ENCODE assay signal across 23 cellular contexts in the genomic region with DNA sequence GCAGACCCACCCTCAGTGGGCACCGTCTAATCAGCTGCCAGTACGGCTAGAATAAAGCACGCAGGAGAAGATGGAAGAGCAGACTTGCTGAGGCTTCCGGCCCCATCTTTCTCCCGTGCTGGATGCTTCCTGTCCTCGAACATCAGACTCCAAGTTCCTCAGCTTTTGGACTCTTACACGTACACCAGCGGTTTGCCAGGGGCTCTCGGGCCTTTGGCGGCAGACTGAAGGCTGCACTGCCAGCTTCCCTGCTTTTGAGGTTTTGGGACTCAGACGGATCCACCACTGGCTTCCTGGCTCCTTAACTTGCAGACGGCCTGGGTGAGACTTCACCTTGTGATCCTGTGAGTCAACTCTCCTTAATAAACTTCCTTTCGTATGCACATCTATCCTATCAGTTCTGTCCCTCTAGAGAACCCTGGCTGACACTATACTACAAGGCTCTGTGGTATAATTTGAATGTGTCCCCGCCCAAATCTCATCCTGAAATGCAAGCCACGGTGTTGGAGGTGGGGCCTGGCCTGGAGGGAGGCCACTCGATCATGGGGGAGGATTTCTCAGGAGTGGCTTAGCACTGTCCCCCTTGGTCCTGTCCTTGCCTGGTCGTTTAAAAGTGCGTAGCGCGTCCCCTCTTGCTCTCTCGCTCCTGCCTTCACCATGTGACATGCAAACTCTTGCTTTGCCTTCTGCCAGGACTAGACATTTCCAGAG. TPM values are rescaled to one million over a fixed set of nuclear protein-coding genes. Genes with fewer than 3 reads are reported as not detected.
A peak's percentile ranks its signal among the peaks of the same experiment; 100 is the strongest.
DNase-seq lines count a peak whose midpoint lies in the region; ATAC-seq, FAIRE-seq and TF ChIP-seq lines count a peak whose summit lies in the region.
"Had no signal": no experiment of that assay in that cellular context is flagged by ENCODE, and none has a peak within 500 bp of the region (broad histone marks: within the 10 kb centered on the region; RNA-seq: fewer than 3 reads in every experiment).

No MANE protein-coding gene starts in this region.

- no peak for TF ChIP-seq RAD21 in K562 (CRISPR knock-in tag; conservative IDR thresholded peaks at IDR 0.05 in 1 of 2, IDR thresholded peaks at IDR 0.05 in 1 of 2)

- TF ChIP-seq EP300 in K562 (IDR thresholded peaks at IDR 0.05; ENCODE audit: low read length): no peak

- DNase-seq in HT1080 (ENCODE audit: low read depth): peak; percentile 59
- DNase-seq in K562 (ENCODE audit: extremely low read depth in 1 of 4, low spot score in 3 of 4): no peak
- DNase-seq in neural crest cell (ENCODE audit: low read depth, low spot score): no peak
- no peak for DNase-seq in activated effector memory CD4-positive, alpha-beta T cell treated with Interleukin-2 at 50 U/mL for 16 hours
- DNase-seq in T-helper 2 cell treated with Interferon-gamma antibody and Interleukin-4, amounts not matched to agents 5 μg/mL and 100 μg/mL, for 36 hours (ENCODE audit: low spot score): no peak
- DNase-seq: Calu3; CD8-positive, alpha-beta memory T cell; DMS153; GF-D8; GM23248; HCEC 1CT; NCI-H1694; NCI-H2081; NCI-H2171 treated with DMSO at 0.1 percent for 48 hours; NCI-H524 treated with DMSO at 0.1 percent for 48 hours; NCI-H82; Peyer's patch; SJCRH30 had no signal

- no peak overlapping the region for H2AFZ ChIP-seq in K562 (ENCODE audit: low read depth, low read length)
- H2AFZ ChIP-seq: GM23248 had no signal

- peak; percentile 54; the same call in 2 of the 3 replicates for ATAC-seq in K562
- no peak for ATAC-seq in stimulated activated memory B cell treated with anti-CD40 and anti-IgM and Interleukin-4, amounts not matched to agents 10 μg/mL and 1 μg/mL and 100 μg/mL, for 72 hours
- no peak for ATAC-seq in GM21825 (IDR thresholded peaks at IDR 0.05; ENCODE audit: unreplicated experiment)

- H3K36me3 Mint-ChIP-seq in neural crest cell (ENCODE audit: low read depth): peaks cover 9% of the 10 kb centered on the region
- H3K36me3 Mint-ChIP-seq in T-helper 2 cell treated with Interferon-gamma antibody and Interleukin-4, amounts not matched to agents 5 μg/mL and 100 μg/mL, for 36 hours (ENCODE audit: low read depth): no peaks in the 10 kb centered on the region
- H3K36me3 Mint-ChIP-seq in stimulated activated memory B cell treated with anti-CD40 and anti-IgM and Interleukin-4, amounts not matched to agents 10 μg/mL and 1 μg/mL and 100 μg/mL, for 72 hours: no peaks in the 10 kb centered on the region

- H3K4me1 ChIP-seq in K562 (replicated peaks in 1 of 2; ENCODE audit: control insufficient read depth in 2 of 2, insufficient read depth in 2 of 2, low read length in 2 of 2): no peaks in the 10 kb centered on the region; a peak in 1 of 5 replicates
- H3K4me1 ChIP-seq: Peyer's patch, SJCRH30 had no signal

- POLR2A ChIA-PET in K562 (lab: Yijun Ruan, JAX): no interaction called here

- H3K4me1 Mint-ChIP-seq in neural crest cell: no peaks in the 10 kb centered on the region
- no peaks in the 10 kb centered on the region for H3K4me1 Mint-ChIP-seq in T-helper 2 cell treated with Interferon-gamma antibody and Interleukin-4, amounts not matched to agents 5 μg/mL and 100 μg/mL, for 36 hours (ENCODE audit: low read depth)
- peaks cover 7% of the 10 kb centered on the region for H3K4me1 Mint-ChIP-seq in stimulated activated memory B cell treated with anti-CD40 and anti-IgM and Interleukin-4, amounts not matched to agents 10 μg/mL and 1 μg/mL and 100 μg/mL, for 72 hours
- H3K4me1 Mint-ChIP-seq: CD8-positive, alpha-beta memory T cell had no signal

- no peaks in the 10 kb centered on the region for H3K36me3 ChIP-seq in K562 (ENCODE audit: control insufficient read depth, insufficient read depth, low read length)
- H3K36me3 ChIP-seq: Peyer's patch, SJCRH30 had no signal

- H3K27ac ChIP-seq in K562 (ENCODE audit: extremely low read depth, low read depth, low read length): no peak overlapping the region
- H3K27ac ChIP-seq: BLaER1 treated with 17β-estradiol and CSF1 and Interleukin-3, amounts not matched to agents 10 nM and 100 nM; GM23248; HL-60; KMS-11; Peyer's patch; SJCRH30 had no signal

- no peak for FAIRE-seq in K562 (lab: Jason Lieb, UNC)

- H3K9me3 ChIP-seq in K562 (replicated peaks; ENCODE audit: control insufficient read depth, insufficient read depth, low read depth, low read length): peaks cover 2% of the 10 kb centered on the region; the same call in 1 of the 2 replicates
- H3K9me3 ChIP-seq: Peyer's patch had no signal

- H3K4me2 ChIP-seq in K562 (ENCODE audit: insufficient read depth, low read length): no peak overlapping the region
- H3K4me2 ChIP-seq: BLaER1 treated with 17β-estradiol and CSF1 and Interleukin-3, amounts not matched to agents 10 nM and 100 nM; KMS-11 had no signal

- no peak overlapping the region for H3K9ac ChIP-seq in K562 (ENCODE audit: insufficient read depth in 1 of 2, low read depth in 2 of 2, low read length in 2 of 2)
- H3K9ac ChIP-seq: BLaER1 treated with 17β-estradiol and CSF1 and Interleukin-3, amounts not matched to agents 10 nM and 100 nM; GM23248; KMS-11 had no signal

- no peaks in the 10 kb centered on the region for H4K20me1 ChIP-seq in K562 (replicated peaks; ENCODE audit: control insufficient read depth, insufficient read depth, low read length)
- H4K20me1 ChIP-seq: BLaER1 treated with 17β-estradiol and CSF1 and Interleukin-3, amounts not matched to agents 10 nM and 100 nM had no signal

- TF ChIP-seq POLR2A in K562 (conservative IDR thresholded peaks at IDR 0.05): no peak

- H3K27me3 Mint-ChIP-seq in neural crest cell (ENCODE audit: low read depth): no peaks in the 10 kb centered on the region
- H3K27me3 Mint-ChIP-seq in T-helper 2 cell treated with Interferon-gamma antibody and Interleukin-4, amounts not matched to agents 5 μg/mL and 100 μg/mL, for 36 hours (ENCODE audit: low read depth): no peaks in the 10 kb centered on the region
- peaks cover 1% of the 10 kb centered on the region for H3K27me3 Mint-ChIP-seq in stimulated activated memory B cell treated with anti-CD40 and anti-IgM and Interleukin-4, amounts not matched to agents 10 μg/mL and 1 μg/mL and 100 μg/mL, for 72 hours

- H3K9me1 ChIP-seq in K562 (ENCODE audit: control insufficient read depth, insufficient read depth, low read length): no peaks in the 10 kb centered on the region

- WGBS in K562 (ENCODE audit: insufficient coverage, low coverage, missing lambda C conversion rate): 8% methylated on average over 21 of the region's 21 CpGs

- intact Hi-C loops in K562 (cut with micrococcal nuclease): no loop called here

- in situ Hi-C loops in K562 (cut with MboI): no loop called here

- H3K4me3 ChIP-seq in K562: no peak overlapping the region
- H3K4me3 ChIP-seq: BLaER1 treated with 17β-estradiol and CSF1 and Interleukin-3, amounts not matched to agents 10 nM and 100 nM; GM23248; Peyer's patch; SJCRH30 had no signal

- no peak overlapping the region for H3K4me3 Mint-ChIP-seq in neural crest cell
- no peak overlapping the region for H3K4me3 Mint-ChIP-seq in T-helper 2 cell treated with Interferon-gamma antibody and Interleukin-4, amounts not matched to agents 5 μg/mL and 100 μg/mL, for 36 hours
- no peak overlapping the region for H3K4me3 Mint-ChIP-seq in stimulated activated memory B cell treated with anti-CD40 and anti-IgM and Interleukin-4, amounts not matched to agents 10 μg/mL and 1 μg/mL and 100 μg/mL, for 72 hours
- H3K4me3 Mint-ChIP-seq: CD8-positive, alpha-beta memory T cell had no signal

- H3K27ac Mint-ChIP-seq in neural crest cell (ENCODE audit: unreplicated experiment): peak overlapping the region; percentile 81
- no peak overlapping the region for H3K27ac Mint-ChIP-seq in T-helper 2 cell treated with Interferon-gamma antibody and Interleukin-4, amounts not matched to agents 5 μg/mL and 100 μg/mL, for 36 hours
- no peak overlapping the region for H3K27ac Mint-ChIP-seq in stimulated activated memory B cell treated with anti-CD40 and anti-IgM and Interleukin-4, amounts not matched to agents 10 μg/mL and 1 μg/mL and 100 μg/mL, for 72 hours
- H3K27ac Mint-ChIP-seq: CD8-positive, alpha-beta memory T cell had no signal

- peaks cover 9% of the 10 kb centered on the region for H3K9me3 Mint-ChIP-seq in neural crest cell
- peaks cover 24% of the 10 kb centered on the region for H3K9me3 Mint-ChIP-seq in T-helper 2 cell treated with Interferon-gamma antibody and Interleukin-4, amounts not matched to agents 5 μg/mL and 100 μg/mL, for 36 hours
- peaks cover 4% of the 10 kb centered on the region for H3K9me3 Mint-ChIP-seq in stimulated activated memory B cell treated with anti-CD40 and anti-IgM and Interleukin-4, amounts not matched to agents 10 μg/mL and 1 μg/mL and 100 μg/mL, for 72 hours

- TF ChIP-seq CTCF in K562 (IDR thresholded peaks at IDR 0.05 in 2 of 3, conservative IDR thresholded peaks at IDR 0.05 in 1 of 3; ENCODE audit: insufficient read depth in 2 of 3, low read depth in 1 of 3, low read length in 3 of 3) (no peak), neural crest cell (conservative IDR thresholded peaks at IDR 0.05) (no peak)

- H3K79me2 ChIP-seq in K562 (ENCODE audit: control insufficient read depth, insufficient read depth, low read length): no peaks in the 10 kb centered on the region

- no TSS peak for BruUV-seq in K562 (replicated peaks; lab: Mats Ljungman, UMichigan)

- H3K27me3 ChIP-seq in K562 (ENCODE audit: control insufficient read depth in 2 of 2, insufficient read depth in 2 of 2, low read length in 2 of 2): peaks cover 9 to 27% of the 10 kb centered on the region in 2 experiments; a peak in 4 of 5 replicates
- H3K27me3 ChIP-seq: BLaER1 treated with 17β-estradiol and CSF1 and Interleukin-3, amounts not matched to agents 10 nM and 100 nM; Peyer's patch; SJCRH30 had no signal

- CTCF ChIA-PET in K562 (lab: Yijun Ruan, JAX; ENCODE audit: low intra/inter-chr PET ratio): no interaction called here

RNA-seq across cellular contexts. Expression of gene NRARP, which starts 31.1 kb away (rescaled TPM):
- total RNA-seq in HT1080 (2014; rRNA removed; shearing (Covaris generic)): 0.30 and 0.90 TPM in 2 replicates
- 1.1 and 1.2 TPM in 2 replicates for polyA plus RNA-seq in HT1080 (2015; cell fraction: cytosol; rRNA removed)
- 0.14 and 0.16 TPM in 2 replicates for polyA plus RNA-seq in HT1080 (2015; cell fraction: nucleus; rRNA removed)
- 6.4 and 15.4 TPM in 2 replicates for total RNA-seq in K562 (2011; cell fraction: chromatin; rRNA removed; ENCODE audit: low replicate concordance)
- 16.8 and 18.8 TPM in 2 replicates for total RNA-seq in K562 (2011; cell fraction: nucleolus; rRNA removed)
- total RNA-seq in K562 (2011; cell fraction: nucleoplasm; rRNA removed): 11.7 and 13.1 TPM in 2 replicates
- total RNA-seq in K562 (2014; rRNA removed) (19.1 and 25.9 TPM in 2 replicates), K562 (2014; rRNA removed; fragmentation: Illumina TruSeq; extraction: Trizol) (1.6 and 2.0 TPM in 2 replicates), K562 (2015; rRNA removed; fragmentation: Illumina TruSeq; extraction: Trizol) (3.3 and 4.0 TPM in 2 replicates), K562 (2021) (24.5 and 29.5 TPM in 2 replicates), neural crest cell (31.7 and 33.7 TPM in 2 replicates)
- polyA plus RNA-seq in K562 (2011; rRNA removed) (5.2 and 7.6 TPM in 2 replicates), K562 (2014; fragmentation: Illumina TruSeq; extraction: Trizol) (6.2 and 7.2 TPM in 2 replicates), K562 (2014; fragmentation: Nextera tagmentation; extraction: Ambion mirVana) (not detected), K562 (2014; rRNA removed) (13.8 and 17.8 TPM in 2 replicates)
- polyA plus RNA-seq in K562 (2011; cell fraction: cytosol; rRNA removed): 10.4 and 26.9 TPM in 2 replicates
- 13.1 and 17.8 TPM in 2 replicates for polyA plus RNA-seq in K562 (2011; cell fraction: nucleus; rRNA removed)
- polyA plus RNA-seq in K562 (2012): 6.1 and 8.4 TPM in 2 replicates
- polyA minus RNA-seq in K562 (2011; rRNA and poly(A)+ RNA removed): 1.3 and 1.8 TPM in 2 replicates
- 9.5 and 11.2 TPM in 2 replicates for polyA minus RNA-seq in K562 (2011; cell fraction: cytosol; rRNA and poly(A)+ RNA removed)
- 9.2 and 12.6 TPM in 2 replicates for polyA minus RNA-seq in K562 (2011; cell fraction: nucleus; rRNA and poly(A)+ RNA removed)
- polyA plus RNA-seq: CD8-positive, alpha-beta memory T cell; GM23248 had no signal

RNA-seq across cellular contexts. Expression of gene TOR4A, which starts 55.6 kb away (rescaled TPM):
- total RNA-seq in HT1080 (2014; rRNA removed; shearing (Covaris generic)): 66.1 and 74.7 TPM in 2 replicates
- 49.1 and 50.4 TPM in 2 replicates for polyA plus RNA-seq in HT1080 (2015; cell fraction: cytosol; rRNA removed)
- polyA plus RNA-seq in HT1080 (2015; cell fraction: nucleus; rRNA removed): 47.9 and 51.4 TPM in 2 replicates
- total RNA-seq in K562 (2011; cell fraction: chromatin; rRNA removed; ENCODE audit: low replicate concordance): 16.4 and 68.0 TPM in 2 replicates
- 100 and 103 TPM in 2 replicates for total RNA-seq in K562 (2011; cell fraction: nucleolus; rRNA removed)
- total RNA-seq in K562 (2011; cell fraction: nucleoplasm; rRNA removed): 32.4 and 39.2 TPM in 2 replicates
- 38.5 and 46.9 TPM in 2 replicates for total RNA-seq in K562 (2014; rRNA removed)
- 3.4 and 4.6 TPM in 2 replicates for total RNA-seq in K562 (2014; rRNA removed; fragmentation: Illumina TruSeq; extraction: Trizol)
- 14.8 and 16.4 TPM in 2 replicates for total RNA-seq in K562 (2015; rRNA removed; fragmentation: Illumina TruSeq; extraction: Trizol)
- 45.8 and 49.2 TPM in 2 replicates for total RNA-seq in K562 (2021)
- polyA plus RNA-seq in K562 (2011; rRNA removed): 8.6 and 13.0 TPM in 2 replicates
- 18.4 and 58.5 TPM in 2 replicates for polyA plus RNA-seq in K562 (2011; cell fraction: cytosol; rRNA removed)
- 14.8 and 30.5 TPM in 2 replicates for polyA plus RNA-seq in K562 (2011; cell fraction: nucleus; rRNA removed)
- 20.5 and 29.0 TPM in 2 replicates for polyA plus RNA-seq in K562 (2012)
- polyA plus RNA-seq in K562 (2014; fragmentation: Illumina TruSeq; extraction: Trizol): 8.8 and 14.8 TPM in 2 replicates
- polyA plus RNA-seq in K562 (2014; fragmentation: Nextera tagmentation; extraction: Ambion mirVana): 1 to 10 TPM; 3.9 to 7.0 TPM
- 23.9 and 27.3 TPM in 2 replicates for polyA plus RNA-seq in K562 (2014; rRNA removed)
- 2.8 and 4.9 TPM in 2 replicates for polyA minus RNA-seq in K562 (2011; rRNA and poly(A)+ RNA removed)
- polyA minus RNA-seq in K562 (2011; cell fraction: cytosol; rRNA and poly(A)+ RNA removed): 27.4 and 32.4 TPM in 2 replicates
- 13.6 and 14.0 TPM in 2 replicates for polyA minus RNA-seq in K562 (2011; cell fraction: nucleus; rRNA and poly(A)+ RNA removed)
- total RNA-seq in neural crest cell: 0.75 and 0.86 TPM in 2 replicates
